8 cellular contexts compared by ENCODE assay signal in genomic region chr2:33529771-33530481, GRCh38. TPM values are rescaled to one million over a fixed set of nuclear protein-coding genes. Genes with fewer than 3 reads are reported as not detected.
DNase-seq lines count a peak whose midpoint lies in the region; ATAC-seq and TF ChIP-seq lines count a peak whose summit lies in the region.

No MANE protein-coding gene starts in this region.

- H3K9me3 ChIP-seq in OCI-LY7 (ENCODE audit: low read length), result no peaks in the 10 kb centered on the region

- H2AFZ ChIP-seq in OCI-LY7 (ENCODE audit: low read length), result peak overlapping the region; percentile 90

- peak; percentile 28 for DNase-seq in ACHN
- DNase-seq in OCI-LY7 (ENCODE audit: low spot score), result peak; percentile 10
- DNase-seq in fibroblast of pulmonary artery (ENCODE audit: low read depth), result peak; percentile 85
- no peak for DNase-seq in KG1 (lab: John Stamatoyannopoulos, UW)
- no peak for DNase-seq in NCI-H2081 (lab: John Stamatoyannopoulos, UW)
- DNase-seq in NCI-H1105 (lab: John Stamatoyannopoulos, UW), result no peak
- DNase-seq in GM19240 (ENCODE audit: insufficient read length, low spot score), result no peak

- no peaks in the 10 kb centered on the region for H3K9me2 ChIP-seq in OCI-LY7 (ENCODE audit: insufficient read depth, low read length)

- no peak for TF ChIP-seq CTCF in OCI-LY7 (conservative IDR thresholded peaks at IDR 0.05; ENCODE audit: low read length)
- TF ChIP-seq CTCF in fibroblast of pulmonary artery (IDR thresholded peaks at IDR 0.05; ENCODE audit: low read length, missing control alignments), result peak; percentile 7

- no peaks in the 10 kb centered on the region for H3K36me3 ChIP-seq in OCI-LY7 (ENCODE audit: insufficient read depth, low read length)

- peaks cover 50% of the 10 kb centered on the region for H3K4me1 ChIP-seq in OCI-LY7 (ENCODE audit: insufficient read depth, low read length, poor library complexity, severe bottlenecking)

- no TSS peak for BruUV-seq in OCI-LY7 (replicated peaks; lab: Mats Ljungman, UMichigan)

- H4K20me1 ChIP-seq in OCI-LY7 (ENCODE audit: insufficient read depth, low read length), result no peaks in the 10 kb centered on the region

- H3K27ac ChIP-seq in OCI-LY7 (ENCODE audit: low read depth, low read length, poor library complexity, severe bottlenecking), result peak overlapping the region; percentile 66

- H3K4me2 ChIP-seq in OCI-LY7 (ENCODE audit: low read length), result peak overlapping the region; percentile 79

- POLR2A ChIA-PET in OCI-LY7 (lab: Charles Lee), result interaction anchor here (0.6 to 1.5 kb wide), 4 partner anchors 9 to 66 kb away, joined by 3 to 6 read pairs (median 4); no protein-coding TSS in a partner anchor

- H3K79me2 ChIP-seq in OCI-LY7 (ENCODE audit: insufficient read depth, low read depth, low read length), result no peaks in the 10 kb centered on the region

- H3K4me3 ChIP-seq in OCI-LY7 (ENCODE audit: low read depth, low read length, poor library complexity, severe bottlenecking), result no peak overlapping the region
- no peak overlapping the region for H3K4me3 ChIP-seq in fibroblast of pulmonary artery (replicated peaks; ENCODE audit: low read depth, low read length)

- in situ Hi-C loops in ACHN (cut with HindIII; ENCODE audit: low pct_ligation_motif_present, low pct_unique_long_range_greater_than_20kb, low sequenced_read_pairs), result no loop called here

- intact Hi-C loops in OCI-LY7 (cut with micrococcal nuclease; ENCODE audit: unreplicated experiment), result no loop called here

- CTCF ChIA-PET in OCI-LY7 (lab: Charles Lee; ENCODE audit: unreplicated experiment), result no interaction called here

- peak; percentile 29 for ATAC-seq in GM21447 (IDR thresholded peaks at IDR 0.05; ENCODE audit: unreplicated experiment)

RNA-seq across cellular contexts. Expression of gene RASGRP3, which starts 53.5 kb away (rescaled TPM):
- 5.1 and 5.3 TPM in 2 replicates for total RNA-seq in OCI-LY7 (2014; rRNA removed; shearing (Covaris generic))
- 8.7 and 11.2 TPM in 2 replicates for total RNA-seq in OCI-LY7 (2022)

Comparison
In these comparisons a context has a peak if more than half of its experiments do, and no peak if none do; other contexts are left out.
1. DNase-seq: peak in ACHN (single experiment), OCI-LY7 (single experiment) and fibroblast of pulmonary artery (single experiment); none in KG1 (single experiment), NCI-H2081 (0 of 2), NCI-H1105 (single experiment) and GM19240 (single experiment).